33 cellular contexts compared by ENCODE assay signal in genomic region chr2:185014076-185014475, GRCh38.
DNase-seq lines count a peak whose midpoint lies in the region; ATAC-seq, FAIRE-seq and TF ChIP-seq lines count a peak whose summit lies in the region.
"Had no signal": no experiment of that assay in that cellular context is flagged by ENCODE, and none has a peak within 500 bp of the region (broad histone marks: within the 10 kb centered on the region; RNA-seq: fewer than 3 reads in every experiment).

No MANE protein-coding gene starts in this region.

- H3K36me3 ChIP-seq in HepG2 (replicated peaks in 1 of 2; ENCODE audit: control insufficient read depth in 1 of 2, insufficient read depth in 2 of 2, low read length in 2 of 2) (no peaks in the 10 kb centered on the region), right lobe of liver (no peaks in the 10 kb centered on the region), K562 (ENCODE audit: control insufficient read depth, insufficient read depth, low read length) (no peaks in the 10 kb centered on the region)
- H3K36me3 ChIP-seq: BE2C; BLaER1; BLaER1 treated with 17β-estradiol and CSF1 and Interleukin-3, amounts not matched to agents 10 nM and 100 nM had no signal

- ATAC-seq in HepG2 (no peak), right lobe of liver (no peak), K562 (no peak)
- ATAC-seq: A549; CD8-positive, alpha-beta T cell had no signal

- CTCF ChIA-PET in HepG2 (lab: Yijun Ruan, JAX; ENCODE audit: low intra/inter-chr PET ratio, low total read pairs) (no interaction called here), K562 (lab: Yijun Ruan, JAX; ENCODE audit: low intra/inter-chr PET ratio) (no interaction called here)

- FAIRE-seq in HepG2 (lab: Jason Lieb, UNC) (no peak), K562 (lab: Jason Lieb, UNC) (no peak)
- FAIRE-seq: A204.1, A549, D721Med had no signal

- peaks cover 7% of the 10 kb centered on the region for H3K9me3 Mint-ChIP-seq in glutamatergic neuron (ENCODE audit: unreplicated experiment)

- no peaks in the 10 kb centered on the region; a peak in 1 of 5 replicates for H3K27me3 ChIP-seq in HepG2 (ENCODE audit: control insufficient read depth in 1 of 2, insufficient read depth in 2 of 2, low read length in 2 of 2)
- H3K27me3 ChIP-seq in right lobe of liver, result no peaks in the 10 kb centered on the region
- H3K27me3 ChIP-seq in K562 (ENCODE audit: control insufficient read depth in 2 of 2, insufficient read depth in 2 of 2, low read length in 2 of 2), result no peaks in the 10 kb centered on the region
- H3K27me3 ChIP-seq: BE2C; BLaER1; BLaER1 treated with 17β-estradiol and CSF1 and Interleukin-3, amounts not matched to agents 10 nM and 100 nM had no signal

- H3K36me3 Mint-ChIP-seq in glutamatergic neuron (ENCODE audit: unreplicated experiment), result peaks cover 19% of the 10 kb centered on the region
- H3K36me3 Mint-ChIP-seq: CD14-positive monocyte; CD4-positive, CD25-positive, alpha-beta regulatory T cell; CD8-positive, alpha-beta memory T cell; CD8-positive, alpha-beta T cell had no signal

- DNase-seq in HepG2 (ENCODE audit: low spot score) (no peak), right lobe of liver (no peak), K562 (ENCODE audit: extremely low read depth in 1 of 4, low spot score in 3 of 4) (no peak), glutamatergic neuron (no peak)
- DNase-seq: 8988T; ACHN; AML-193; BE2C; C1 segment of cervical spinal cord; Caco-2; Calu3; CD4-positive, alpha-beta memory T cell; CD4-positive, alpha-beta T cell; CD4-positive, CD25-positive, alpha-beta regulatory T cell; CD8-positive, alpha-beta memory T cell; CD8-positive, alpha-beta T cell; COR-L47; DMS 273 treated with DMSO at 0.1 percent for 48 hours; DMS153; DMS53; DMS79; DMS79 treated with DMSO at 0.1 percent for 48 hours; DND-41; EL had no signal

- no peak overlapping the region for H3K4me3 Mint-ChIP-seq in glutamatergic neuron (ENCODE audit: unreplicated experiment)
- H3K4me3 Mint-ChIP-seq: B cell; CD14-positive monocyte; CD4-positive, alpha-beta memory T cell; CD4-positive, alpha-beta T cell; CD4-positive, CD25-positive, alpha-beta regulatory T cell; CD8-positive, alpha-beta memory T cell; CD8-positive, alpha-beta T cell had no signal

- no peak overlapping the region for H3K4me3 ChIP-seq in HepG2 (replicated peaks in 1 of 3; ENCODE audit: insufficient read depth in 1 of 3, low read depth in 2 of 3, low read length in 3 of 3)
- H3K4me3 ChIP-seq in right lobe of liver, result no peak overlapping the region
- H3K4me3 ChIP-seq in K562, result no peak overlapping the region
- H3K4me3 ChIP-seq: A549; BLaER1; BLaER1 treated with 17β-estradiol and CSF1 and Interleukin-3, amounts not matched to agents 10 nM and 100 nM had no signal

- TF ChIP-seq POLR2A in HepG2 (IDR thresholded peaks at IDR 0.05; ENCODE audit: insufficient read depth in 1 of 2, low read depth in 2 of 2, low read length in 2 of 2) (no peak), right lobe of liver (IDR thresholded peaks at IDR 0.05) (no peak), K562 (conservative IDR thresholded peaks at IDR 0.05) (no peak)

- TF ChIP-seq CTCF in HepG2 (CRISPR knock-in tag; IDR thresholded peaks at IDR 0.05) (no peak), right lobe of liver (IDR thresholded peaks at IDR 0.05) (no peak), K562 (IDR thresholded peaks at IDR 0.05 in 2 of 3, conservative IDR thresholded peaks at IDR 0.05 in 1 of 3; ENCODE audit: insufficient read depth in 2 of 3, low read depth in 1 of 3, low read length in 3 of 3) (no peak), glutamatergic neuron (IDR thresholded peaks at IDR 0.05; ENCODE audit: partially characterized antibody, unreplicated experiment) (no peak)

- in situ Hi-C loops in HepG2 (cut with HindIII; ENCODE audit: extremely low pct_ligation_motif_present, low pct_unique_long_range_greater_than_20kb), result no loop called here
- in situ Hi-C loops in K562 (cut with MboI), result no loop called here

- no peaks in the 10 kb centered on the region for H3K4me1 Mint-ChIP-seq in glutamatergic neuron (ENCODE audit: low read depth, unreplicated experiment)
- H3K4me1 Mint-ChIP-seq: B cell; CD14-positive monocyte; CD4-positive, alpha-beta memory T cell; CD4-positive, CD25-positive, alpha-beta regulatory T cell; CD8-positive, alpha-beta memory T cell had no signal

- H3K4me2 ChIP-seq in HepG2 (ENCODE audit: low read depth, low read length), result no peak overlapping the region
- H3K4me2 ChIP-seq in K562 (ENCODE audit: insufficient read depth, low read length), result no peak overlapping the region
- H3K4me2 ChIP-seq: A549; BLaER1; BLaER1 treated with 17β-estradiol and CSF1 and Interleukin-3, amounts not matched to agents 10 nM and 100 nM had no signal

- H3K27ac ChIP-seq in HepG2 (ENCODE audit: extremely low read length, insufficient read depth, low read length) (no peak overlapping the region), right lobe of liver (no peak overlapping the region), K562 (ENCODE audit: extremely low read depth, low read depth, low read length) (no peak overlapping the region)
- H3K27ac ChIP-seq: 22Rv1; A549; BLaER1; BLaER1 treated with 17β-estradiol and CSF1 and Interleukin-3, amounts not matched to agents 10 nM and 100 nM; C4-2B had no signal

- BruUV-seq in HepG2 (replicated peaks; lab: Mats Ljungman, UMichigan) (no TSS peak), K562 (replicated peaks; lab: Mats Ljungman, UMichigan) (no TSS peak)

- H3K9me1 ChIP-seq in K562 (ENCODE audit: control insufficient read depth, insufficient read depth, low read length), result no peaks in the 10 kb centered on the region

- intact Hi-C loops in HepG2 (cut with micrococcal nuclease; ENCODE audit: unreplicated experiment), result no loop called here
- intact Hi-C loops in right lobe of liver (cut with DNase I), result no loop called here
- intact Hi-C loops in K562 (cut with micrococcal nuclease), result no loop called here

- no peaks in the 10 kb centered on the region for H3K4me1 ChIP-seq in HepG2 (ENCODE audit: insufficient read depth, low read length)
- no peaks in the 10 kb centered on the region for H3K4me1 ChIP-seq in right lobe of liver
- no peaks in the 10 kb centered on the region for H3K4me1 ChIP-seq in K562 (replicated peaks in 1 of 2; ENCODE audit: control insufficient read depth in 2 of 2, insufficient read depth in 2 of 2, low read length in 2 of 2)
- H3K4me1 ChIP-seq: A549; BE2C; BLaER1 treated with 17β-estradiol and CSF1 and Interleukin-3, amounts not matched to agents 10 nM and 100 nM; Caco-2 had no signal

- H4K20me1 ChIP-seq in HepG2 (ENCODE audit: insufficient read depth, low read length), result no peaks in the 10 kb centered on the region
- no peaks in the 10 kb centered on the region for H4K20me1 ChIP-seq in K562 (replicated peaks; ENCODE audit: control insufficient read depth, insufficient read depth, low read length)
- H4K20me1 ChIP-seq: BLaER1; BLaER1 treated with 17β-estradiol and CSF1 and Interleukin-3, amounts not matched to agents 10 nM and 100 nM had no signal

- H3K9me3 ChIP-seq in HepG2 (ENCODE audit: low read length) (peaks cover 82% of the 10 kb centered on the region), right lobe of liver (peaks cover 0 to 4% (median 0%) of the 10 kb centered on the region in 4 donors), K562 (replicated peaks; ENCODE audit: control insufficient read depth, insufficient read depth, low read depth, low read length) (no peaks in the 10 kb centered on the region)
- H3K9me3 ChIP-seq: BE2C had no signal

- H3K27ac Mint-ChIP-seq in glutamatergic neuron (ENCODE audit: unreplicated experiment), result no peak overlapping the region
- H3K27ac Mint-ChIP-seq: B cell; CD14-positive monocyte; CD4-positive, alpha-beta memory T cell; CD4-positive, alpha-beta T cell; CD4-positive, CD25-positive, alpha-beta regulatory T cell; CD8-positive, alpha-beta memory T cell; CD8-positive, alpha-beta T cell had no signal

- H3K9ac ChIP-seq in HepG2 (ENCODE audit: insufficient read depth, low read depth, low read length) (no peak overlapping the region), K562 (ENCODE audit: insufficient read depth in 1 of 2, low read depth in 2 of 2, low read length in 2 of 2) (no peak overlapping the region)
- H3K9ac ChIP-seq: BLaER1; BLaER1 treated with 17β-estradiol and CSF1 and Interleukin-3, amounts not matched to agents 10 nM and 100 nM had no signal

- TF ChIP-seq RAD21 in HepG2 (CRISPR knock-in tag; IDR thresholded peaks at IDR 0.05) (no peak), K562 (CRISPR knock-in tag; conservative IDR thresholded peaks at IDR 0.05 in 1 of 2, IDR thresholded peaks at IDR 0.05 in 1 of 2) (no peak)

- POLR2A ChIA-PET in HepG2 (lab: Yijun Ruan, JAX) (no interaction called here), K562 (lab: Yijun Ruan, JAX) (no interaction called here)

- no peak overlapping the region for H2AFZ ChIP-seq in HepG2 (ENCODE audit: low read length)
- H2AFZ ChIP-seq in K562 (ENCODE audit: low read depth, low read length), result no peak overlapping the region

- no peak for TF ChIP-seq EP300 in HepG2 (IDR thresholded peaks at IDR 0.05; ENCODE audit: low read depth in 2 of 2, low read length in 2 of 2)
- TF ChIP-seq EP300 in HepG2 (CRISPR knock-in tag; IDR thresholded peaks at IDR 0.05; ENCODE audit: borderline replicate concordance), result no peak
- TF ChIP-seq EP300 in K562 (IDR thresholded peaks at IDR 0.05; ENCODE audit: low read length), result no peak

- no peaks in the 10 kb centered on the region for H3K27me3 Mint-ChIP-seq in glutamatergic neuron (ENCODE audit: unreplicated experiment)
- H3K27me3 Mint-ChIP-seq: B cell; CD4-positive, alpha-beta memory T cell; CD4-positive, alpha-beta T cell; CD4-positive, CD25-positive, alpha-beta regulatory T cell; CD8-positive, alpha-beta memory T cell had no signal

- H3K79me2 ChIP-seq in HepG2 (ENCODE audit: insufficient read depth, low read length) (no peaks in the 10 kb centered on the region), K562 (ENCODE audit: control insufficient read depth, insufficient read depth, low read length) (no peaks in the 10 kb centered on the region)

TF ChIP-seq in HepG2, 621 proteins besides CTCF, POLR2A, EP300 and RAD21 (continues in another document):
- TF ChIP-seq ZNF205 (CRISPR knock-in tag; IDR thresholded peaks at IDR 0.05) (no peak), MAFK (conservative IDR thresholded peaks at IDR 0.05 in 1 of 2, IDR thresholded peaks at IDR 0.05 in 1 of 2; ENCODE audit: low read length in 2 of 2) (peak; percentile 41 to 67; a peak in 3 of 4 replicates), KAT2B (IDR thresholded peaks at IDR 0.05; ENCODE audit: borderline replicate concordance, low read depth, low read length) (no peak), SNRNP70 (IDR thresholded peaks at IDR 0.05; ENCODE audit: low read depth, low read length) (no peak), ATAD3A (CRISPR knock-in tag; IDR thresholded peaks at IDR 0.05) (no peak)

TF ChIP-seq in K562, 482 proteins besides CTCF, POLR2A, EP300 and RAD21:
- TF ChIP-seq ZNF316 (IDR thresholded peaks at IDR 0.05) (peak; percentile 36; the same call in 1 of the 2 replicates), MCM7 (IDR thresholded peaks at IDR 0.05) (no peak), KDM4B (IDR thresholded peaks at IDR 0.05; ENCODE audit: borderline replicate concordance in 2 of 2, low read depth in 1 of 2) (no peak)

Comparison
In these comparisons a context has a peak if more than half of its experiments do, and no peak if none do; other contexts are left out.
1. Of the 241 proteins assayed by ChIP-seq in both HepG2 and K562: peak only in HepG2: MAFF and MAFK; only in K562: none; in both: none; in neither: 239.